Comparison of ENCODE assay signal across 8 cellular contexts in genomic region chr16:54194008-54194731, GRCh38.
A peak's percentile ranks its signal among the peaks of the same experiment; 100 is the strongest.
DNase-seq lines count a peak whose midpoint lies in the region; ATAC-seq and TF ChIP-seq lines count a peak whose summit lies in the region.

No MANE protein-coding gene starts in this region.

- no peak overlapping the region for H3K27ac Mint-ChIP-seq in T-helper 2 cell treated with Interferon-gamma antibody and Interleukin-4, amounts not matched to agents 5 μg/mL and 100 μg/mL, for 36 hours

- no peaks in the 10 kb centered on the region for H3K9me3 Mint-ChIP-seq in T-helper 2 cell treated with Interferon-gamma antibody and Interleukin-4, amounts not matched to agents 5 μg/mL and 100 μg/mL, for 36 hours

- H3K27me3 Mint-ChIP-seq in T-helper 2 cell treated with Interferon-gamma antibody and Interleukin-4, amounts not matched to agents 5 μg/mL and 100 μg/mL, for 36 hours (ENCODE audit: low read depth) = peaks cover 7% of the 10 kb centered on the region

- ATAC-seq in GM18511 (IDR thresholded peaks at IDR 0.05; ENCODE audit: unreplicated experiment) (peak; percentile 13), GM21423 (IDR thresholded peaks at IDR 0.05; ENCODE audit: unreplicated experiment) (no peak), HG03460 (IDR thresholded peaks at IDR 0.05; ENCODE audit: unreplicated experiment) (no peak)

- peak overlapping the region; percentile 13 for H3K4me3 ChIP-seq in epithelial cell of proximal tubule (ENCODE audit: low read depth, low read length)

- H3K36me3 Mint-ChIP-seq in T-helper 2 cell treated with Interferon-gamma antibody and Interleukin-4, amounts not matched to agents 5 μg/mL and 100 μg/mL, for 36 hours (ENCODE audit: low read depth) = no peaks in the 10 kb centered on the region

- H3K4me1 Mint-ChIP-seq in T-helper 2 cell treated with Interferon-gamma antibody and Interleukin-4, amounts not matched to agents 5 μg/mL and 100 μg/mL, for 36 hours (ENCODE audit: low read depth) = peaks cover 4% of the 10 kb centered on the region

- no peak overlapping the region for H3K4me3 Mint-ChIP-seq in T-helper 2 cell treated with Interferon-gamma antibody and Interleukin-4, amounts not matched to agents 5 μg/mL and 100 μg/mL, for 36 hours

- TF ChIP-seq CTCF in epithelial cell of proximal tubule (conservative IDR thresholded peaks at IDR 0.05; ENCODE audit: low read depth, low read length) = no peak

- DNase-seq in NCI-H345 (lab: John Stamatoyannopoulos, UW) (peak; percentile 42), epithelial cell of proximal tubule (ENCODE audit: low read depth) (no peak), midbrain (lab: John Stamatoyannopoulos, UW) (peak; percentile 67)
- no peak for DNase-seq in activated naive CD4-positive, alpha-beta T cell treated with Interleukin-2 at 50 U/mL for 16 hours
- DNase-seq in T-helper 2 cell treated with Interferon-gamma antibody and Interleukin-4, amounts not matched to agents 5 μg/mL and 100 μg/mL, for 36 hours (ENCODE audit: low spot score) = no peak

Comparison
In these comparisons a context has a peak if more than half of its experiments do, and no peak if none do; other contexts are left out.
1. DNase-seq: peak in NCI-H345 (single experiment) and midbrain (single experiment); none in epithelial cell of proximal tubule (single experiment), activated naive CD4-positive, alpha-beta T cell treated with Interleukin-2 at 50 U/mL for 16 hours (single experiment) and T-helper 2 cell treated with Interferon-gamma antibody and Interleukin-4, amounts not matched to agents 5 μg/mL and 100 μg/mL, for 36 hours (single experiment).